1 cellular context compared by ENCODE assay signal in genomic region chr2:109915830-109916229, GRCh38. TPM values are rescaled to one million over a fixed set of nuclear protein-coding genes. Genes with fewer than 3 reads are reported as not detected.
"Had no signal": no experiment of that assay in that cellular context is flagged by ENCODE, and none has a peak within 500 bp of the region (broad histone marks: within the 10 kb centered on the region; RNA-seq: fewer than 3 reads in every experiment).

No MANE protein-coding gene starts in this region.

RNA-seq across cellular contexts. Expression of gene LIMS3, which starts 17.3 kb away (rescaled TPM):
- polyA plus RNA-seq: keratinocyte had no signal
